24 cellular contexts compared by ENCODE assay signal in the genomic region with DNA sequence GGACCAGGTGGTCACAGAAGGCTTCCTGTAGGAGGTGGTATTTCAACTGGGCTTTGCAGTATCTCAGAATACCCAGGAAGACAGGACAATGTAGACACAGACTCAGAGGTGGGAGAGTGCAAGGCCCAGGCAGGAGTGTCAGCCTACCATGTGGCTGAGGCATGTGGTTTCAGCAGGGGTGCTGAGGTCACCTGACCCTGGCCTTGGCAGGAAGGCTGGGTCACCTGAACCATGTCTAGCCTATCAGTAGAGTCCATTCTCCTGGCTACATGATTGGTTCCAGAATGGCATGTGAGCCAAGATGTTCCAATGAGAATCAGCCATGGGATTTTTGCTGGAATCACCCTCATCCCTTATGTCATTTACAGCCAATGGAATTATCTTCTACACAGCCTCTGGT.
"Had no signal": no experiment of that assay in that cellular context is flagged by ENCODE, and none has a peak within 500 bp of the region (broad histone marks: within the 10 kb centered on the region; RNA-seq: fewer than 3 reads in every experiment).

No MANE protein-coding gene starts in this region.

- DNase-seq: cortex of kidney; effector memory CD8-positive, alpha-beta T cell; erythroblast; immature natural killer cell; islet precursor cell; left ventricle myocardium superior; lower lobe of right lung; mucosa of descending colon; naive B cell; right lobe of liver; small intestine; stimulated activated CD4-positive, alpha-beta T cell treated with anti-CD3 and anti-CD28 coated beads, Interleukin-12 subunit alpha, Interleukin-12 subunit beta, amount 100 ng/mL, for 4 hours; stimulated activated CD4-positive, alpha-beta T cell treated with anti-CD3 and anti-CD28 coated beads, Interleukin-1b, Interleukin-23, amount 100 ng/mL, for 48 hours; stimulated activated CD4-positive, alpha-beta T cell treated with anti-CD3 and anti-CD28 coated beads, Interleukin-4, amount 100 ng/mL, for 1 hour; stimulated activated CD8-positive, alpha-beta memory T cell treated with anti-CD3 and anti-CD28 coated beads, Interleukin-4, amount 100 ng/mL, for 48 hours; stimulated activated naive CD4-positive, alpha-beta T cell; stimulated activated naive CD8-positive, alpha-beta T cell treated with anti-CD3 and anti-CD28 coated beads, Interleukin-15, amount 100 ng/mL, for 72 hours; trophoblast cell had no signal

- H3K9ac ChIP-seq: parathyroid adenoma had no signal

- H3K9me3 ChIP-seq: lower lobe of right lung, mucosa of descending colon, neutrophil, right lobe of liver, suprapubic skin, vagina had no signal

- H3K27me3 ChIP-seq: right lobe of liver, vagina had no signal

- H3K36me3 ChIP-seq: lower lobe of right lung, neutrophil, right lobe of liver, suprapubic skin, vagina had no signal

- H3K4me3 ChIP-seq: lower lobe of right lung, mucosa of descending colon, right lobe of liver, suprapubic skin, vagina had no signal

- H3K27ac ChIP-seq: lower lobe of right lung, neutrophil, parathyroid adenoma, right lobe of liver, suprapubic skin, vagina had no signal

- H2AFZ ChIP-seq: parathyroid adenoma had no signal

- H3K4me1 ChIP-seq: lower lobe of right lung, parathyroid adenoma, right lobe of liver, vagina had no signal

- FAIRE-seq: endometrium, frontal cortex, small intestine had no signal
